Comparison of ENCODE assay signal across 9 cellular contexts in genomic region chr11:128653828-128654231, GRCh38. TPM values are rescaled to one million over a fixed set of nuclear protein-coding genes. Genes with fewer than 3 reads are reported as not detected.
A peak's percentile ranks its signal among the peaks of the same experiment; 100 is the strongest.
DNase-seq lines count a peak whose midpoint lies in the region; FAIRE-seq and TF ChIP-seq lines count a peak whose summit lies in the region.
"Had no signal": no experiment of that assay in that cellular context is flagged by ENCODE, and none has a peak within 500 bp of the region (broad histone marks: within the 10 kb centered on the region; RNA-seq: fewer than 3 reads in every experiment).

No MANE protein-coding gene starts in this region.

- H3K9ac ChIP-seq in mammary epithelial cell (ENCODE audit: insufficient read depth, low read length) = no peak overlapping the region

- TF ChIP-seq CTCF in HL-60 (IDR thresholded peaks at IDR 0.05; ENCODE audit: insufficient read depth, low read length) (no peak), mammary epithelial cell (conservative IDR thresholded peaks at IDR 0.05 in 1 of 2, IDR thresholded peaks at IDR 0.05 in 1 of 2; ENCODE audit: extremely low read depth in 1 of 2, insufficient read depth in 1 of 2, low read depth in 1 of 2, low read length in 2 of 2) (no peak), kidney epithelial cell (IDR thresholded peaks at IDR 0.05; ENCODE audit: insufficient read depth, low read length, poor library complexity, severe bottlenecking) (no peak), spleen (IDR thresholded peaks at IDR 0.05 in 8 of 11, conservative IDR thresholded peaks at IDR 0.05 in 3 of 11) (peak in 1 of 11 experiments; percentile 10)

- H3K4me3 ChIP-seq in HL-60 (replicated peaks; ENCODE audit: insufficient read depth, low read length) (no peak overlapping the region), mammary epithelial cell (replicated peaks in 1 of 3; ENCODE audit: insufficient read depth in 1 of 3, low read depth in 2 of 3, low read length in 3 of 3) (no peak overlapping the region), kidney epithelial cell (ENCODE audit: low read depth, low read length) (no peak overlapping the region), spleen (peak overlapping the region in 2 of 8 donors; percentile 3 to 49)

- FAIRE-seq in H54 (lab: Jason Lieb, UNC) = no peak

- H3K4me1 ChIP-seq in mammary epithelial cell (ENCODE audit: insufficient read depth, low read length) = no peaks in the 10 kb centered on the region
- H3K4me1 ChIP-seq in spleen = peaks cover 0 to 13% (median 5%) of the 10 kb centered on the region in 6 donors

- H3K27ac ChIP-seq in HL-60 (replicated peaks) (peak overlapping the region; percentile 61), mammary epithelial cell (ENCODE audit: insufficient read depth, low read depth, low read length) (no peak overlapping the region), spleen (peak overlapping the region in 1 of 8 donors; percentile 40)

- in situ Hi-C loops in mammary epithelial cell (cut with MboI; ENCODE audit: low sequenced_read_pairs in 2 of 2) = no loop called here

- no TSS peak for BruUV-seq in mammary epithelial cell (replicated peaks; lab: Mats Ljungman, UMichigan)

- TF ChIP-seq POLR2A in spleen (IDR thresholded peaks at IDR 0.05) (no peak), H54 (IDR thresholded peaks at IDR 0.05; ENCODE audit: low read depth, low read length) (no peak)

- H3K36me3 ChIP-seq in mammary epithelial cell (ENCODE audit: insufficient read depth, low read length) = no peaks in the 10 kb centered on the region
- H3K36me3 ChIP-seq in kidney epithelial cell (ENCODE audit: control insufficient read depth, insufficient read depth, low read length) = no peaks in the 10 kb centered on the region
- no peaks in the 10 kb centered on the region for H3K36me3 ChIP-seq in spleen

- intact Hi-C loops in mammary epithelial cell (cut with micrococcal nuclease) = loop anchor here (2.0 kb wide), 1 partner anchor 59 kb away; no protein-coding TSS in a partner anchor
- intact Hi-C loops in spleen (cut with DNase I; ENCODE audit: low total_unique reads) = no loop called here

- 48% methylated on average over 10 of the region's 10 CpGs for WGBS in mammary epithelial cell (ENCODE audit: low coverage, missing lambda C conversion rate)
- whole genome bisulfite sequencing in spleen, 5 donors = 20 to 40% (median 28%) methylated on average over 10 of the region's 10 CpGs

- CTCF ChIA-PET in mammary epithelial cell (lab: Charles Lee; ENCODE audit: low non-redundant PET) = no interaction called here

- H3K9me3 ChIP-seq in mammary epithelial cell (replicated peaks; ENCODE audit: insufficient read depth, low read length) (no peaks in the 10 kb centered on the region), spleen (no peaks in the 10 kb centered on the region)

- dilution Hi-C loops in mammary epithelial cell (cut with HindIII; ENCODE audit: low sequenced_read_pairs) = no loop called here

- peak in 1 of 2 experiments; percentile 68 for DNase-seq in HL-60 (ENCODE audit: low read depth in 1 of 2, low spot score in 1 of 2)
- peak; percentile 80 for DNase-seq in mammary epithelial cell
- DNase-seq in kidney epithelial cell (ENCODE audit: low read depth) = peak; percentile 42
- DNase-seq in spleen = peak; percentile 81
- DNase-seq in NCI-H2081 (lab: John Stamatoyannopoulos, UW) = no peak
- DNase-seq in SKM-1 (lab: John Stamatoyannopoulos, UW; ENCODE audit: unreplicated experiment) = no peak
- no peak for DNase-seq in DMS114 treated with DMSO at 0.1 percent for 48 hours (lab: John Stamatoyannopoulos, UW; ENCODE audit: unreplicated experiment)
- DNase-seq in H54 (ENCODE audit: insufficient read length, low spot score) = no peak
- DNase-seq: activated naive CD8-positive, alpha-beta T cell treated with anti-CD3 and anti-CD28 coated beads, Interleukin-2, amount 10 ng/mL, durations not matched to agents 7 days and 5 days had no signal

- peak overlapping the region; percentile 0 for H2AFZ ChIP-seq in mammary epithelial cell (ENCODE audit: low read depth, low read length)

- H4K20me1 ChIP-seq in mammary epithelial cell (ENCODE audit: insufficient read depth, low read length) = no peaks in the 10 kb centered on the region

- no peak overlapping the region for H3K4me2 ChIP-seq in mammary epithelial cell (ENCODE audit: insufficient read depth, low read depth, low read length)

- H3K27me3 ChIP-seq in HL-60 (ENCODE audit: insufficient read depth, poor library complexity, severe bottlenecking) (no peaks in the 10 kb centered on the region), mammary epithelial cell (ENCODE audit: insufficient read depth, low read length) (peaks cover 5% of the 10 kb centered on the region), kidney epithelial cell (ENCODE audit: control insufficient read depth, insufficient read depth, low read length) (no peaks in the 10 kb centered on the region), spleen (replicated peaks in 1 of 7) (no peaks in the 10 kb centered on the region)

- H3K79me2 ChIP-seq in mammary epithelial cell (ENCODE audit: insufficient read depth, low read length) = no peaks in the 10 kb centered on the region

RNA-seq across cellular contexts. Expression of gene FLI1, which starts 40.0 kb away (rescaled TPM):
- total RNA-seq in mammary epithelial cell (1 to 10 TPM in 1 of 2 donors, under 1 TPM in 1; 0.67 to 1.6 TPM), kidney epithelial cell (0.33 and 1.3 TPM in 2 replicates), spleen (100 to 1,000 TPM; 125 to 270 (median 160) TPM)
- polyA plus RNA-seq in mammary epithelial cell (7.1 TPM), spleen (10 to 100 TPM; 45.8 to 74.2 (median 52.5) TPM)
- 40.9 TPM for polyA minus RNA-seq in mammary epithelial cell

Comparison
In these comparisons a context has a peak if more than half of its experiments do, and no peak if none do; other contexts are left out.
1. DNase-seq: peak in mammary epithelial cell (single experiment), kidney epithelial cell (single experiment) and spleen (single experiment); none in NCI-H2081 (0 of 2), SKM-1 (single experiment), DMS114 treated with DMSO at 0.1 percent for 48 hours (single experiment) and H54 (single experiment).
2. RNA of gene FLI1, which starts 40.0 kb away (total RNA-seq): 125 to 270 TPM in spleen; 0.67 to 1.6 TPM in mammary epithelial cell and 0.33 to 1.3 TPM in kidney epithelial cell; every median in the first group is over 10 times any median in the second.